ENCODE assay signal across 1 cellular context in the genomic region with DNA sequence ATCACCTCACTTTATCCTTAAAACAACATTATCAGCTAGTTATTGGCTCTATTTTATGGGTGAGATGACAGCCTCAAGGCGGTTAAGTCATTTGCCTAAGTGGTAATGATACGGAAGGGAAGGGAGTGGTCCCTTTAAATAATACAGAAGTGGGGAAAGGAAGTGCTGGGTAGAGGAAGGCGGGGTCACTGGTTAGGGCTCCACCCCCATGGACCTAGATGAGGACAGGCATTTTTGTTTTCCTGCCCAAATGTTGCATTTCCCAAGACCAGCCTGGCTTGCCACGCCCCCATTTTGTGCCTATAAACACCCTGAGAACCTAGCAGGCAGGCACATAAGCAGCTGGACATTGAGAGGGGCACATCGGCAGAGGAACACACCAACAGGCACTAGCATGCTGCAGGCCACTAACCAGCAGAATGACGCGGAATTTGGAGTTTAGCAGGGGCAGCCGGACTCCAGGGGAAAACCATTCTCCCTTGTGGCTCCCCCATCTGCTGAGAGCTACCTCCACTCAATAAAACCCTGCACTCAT.
A peak's percentile ranks its signal among the peaks of the same experiment; 100 is the strongest.
TF ChIP-seq lines count a peak whose summit lies in the region.

No MANE protein-coding gene starts in this region.

TF ChIP-seq in GM12878, 131 proteins besides CTCF, POLR2A, EP300 and RAD21 (continued from another document):
- TF ChIP-seq PKNOX1 (IDR thresholded peaks at IDR 0.05) (peak; percentile 17; the same call in 1 of the 2 replicates), HCFC1 (IDR thresholded peaks at IDR 0.05; ENCODE audit: low read length) (no peak), SREBF2 (IDR thresholded peaks at IDR 0.05; ENCODE audit: low read length) (no peak), NBN (IDR thresholded peaks at IDR 0.05) (0 out of 2 replicates have a peak, but pooled peaks have one; percentile 32), CREB1 (IDR thresholded peaks at IDR 0.05; ENCODE audit: low read depth) (no peak), CHD2 (IDR thresholded peaks at IDR 0.05; ENCODE audit: borderline replicate concordance, low read depth, low read length) (no peak), ZNF24 (IDR thresholded peaks at IDR 0.05) (no peak)
- TF ChIP-seq, protein P1, sequence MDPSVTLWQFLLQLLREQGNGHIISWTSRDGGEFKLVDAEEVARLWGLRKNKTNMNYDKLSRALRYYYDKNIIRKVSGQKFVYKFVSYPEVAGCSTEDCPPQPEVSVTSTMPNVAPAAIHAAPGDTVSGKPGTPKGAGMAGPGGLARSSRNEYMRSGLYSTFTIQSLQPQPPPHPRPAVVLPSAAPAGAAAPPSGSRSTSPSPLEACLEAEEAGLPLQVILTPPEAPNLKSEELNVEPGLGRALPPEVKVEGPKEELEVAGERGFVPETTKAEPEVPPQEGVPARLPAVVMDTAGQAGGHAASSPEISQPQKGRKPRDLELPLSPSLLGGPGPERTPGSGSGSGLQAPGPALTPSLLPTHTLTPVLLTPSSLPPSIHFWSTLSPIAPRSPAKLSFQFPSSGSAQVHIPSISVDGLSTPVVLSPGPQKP (IDR thresholded peaks at IDR 0.05; ENCODE audit: low read depth, low read length): no peak
- TF ChIP-seq, protein P2, sequence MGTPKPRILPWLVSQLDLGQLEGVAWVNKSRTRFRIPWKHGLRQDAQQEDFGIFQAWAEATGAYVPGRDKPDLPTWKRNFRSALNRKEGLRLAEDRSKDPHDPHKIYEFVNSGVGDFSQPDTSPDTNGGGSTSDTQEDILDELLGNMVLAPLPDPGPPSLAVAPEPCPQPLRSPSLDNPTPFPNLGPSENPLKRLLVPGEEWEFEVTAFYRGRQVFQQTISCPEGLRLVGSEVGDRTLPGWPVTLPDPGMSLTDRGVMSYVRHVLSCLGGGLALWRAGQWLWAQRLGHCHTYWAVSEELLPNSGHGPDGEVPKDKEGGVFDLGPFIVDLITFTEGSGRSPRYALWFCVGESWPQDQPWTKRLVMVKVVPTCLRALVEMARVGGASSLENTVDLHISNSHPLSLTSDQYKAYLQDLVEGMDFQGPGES (IDR thresholded peaks at IDR 0.05): no peak
TF ChIP-seq in GM12878: peak in this region for 6.
